Comparison of ENCODE assay signal across 8 cellular contexts in the genomic region with DNA sequence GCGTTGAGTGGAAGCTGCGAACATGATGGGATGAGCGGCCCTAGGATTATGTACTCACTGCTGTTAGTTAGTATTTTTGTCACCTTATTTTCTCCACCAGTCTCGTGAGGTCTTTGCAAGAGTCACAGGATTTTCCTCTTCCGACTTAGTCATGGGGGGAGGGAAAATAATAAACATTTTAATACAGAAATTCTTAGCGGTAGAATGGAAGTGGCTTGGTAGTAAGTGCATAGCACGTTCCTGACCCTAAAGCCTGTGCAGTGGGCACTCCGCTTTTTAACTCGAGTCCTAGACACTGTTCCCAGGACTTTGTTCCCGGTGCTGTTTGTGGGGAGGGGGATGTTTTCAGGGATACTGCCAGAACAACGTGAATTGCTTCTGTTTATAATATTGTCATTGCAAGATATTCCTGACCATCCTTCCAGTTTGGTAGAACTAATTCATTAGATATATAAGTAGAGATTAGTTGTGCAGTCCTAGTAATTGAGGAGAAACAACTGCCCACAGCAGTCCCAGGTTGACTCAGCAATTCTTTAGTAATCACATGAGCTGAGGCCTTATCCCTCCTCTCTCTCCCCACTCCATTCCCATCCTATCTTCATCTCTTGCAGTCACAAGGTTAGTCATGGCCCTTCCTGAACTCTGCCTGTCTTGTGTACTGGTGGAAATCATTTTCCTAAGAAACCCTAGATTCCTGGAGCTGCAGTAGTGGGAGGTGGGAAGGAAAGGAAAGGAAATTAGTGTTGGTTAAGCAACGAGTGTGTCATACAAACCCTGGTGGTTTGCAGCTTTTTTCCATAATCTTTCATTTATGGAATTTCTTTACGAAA. TPM values are rescaled to one million over a fixed set of nuclear protein-coding genes. Genes with fewer than 3 reads are reported as not detected.
A peak's percentile ranks its signal among the peaks of the same experiment; 100 is the strongest.
DNase-seq lines count a peak whose midpoint lies in the region; ATAC-seq and TF ChIP-seq lines count a peak whose summit lies in the region.

No MANE protein-coding gene starts in this region.

- H3K4me3 ChIP-seq in AG09309 (ENCODE audit: control insufficient read depth, low read depth, low read length) (peak overlapping the region; percentile 99), fibroblast of villous mesenchyme (ENCODE audit: low read depth, low read length) (peak overlapping the region; percentile 96), rectal smooth muscle tissue (ENCODE audit: low read length) (peak overlapping the region; percentile 90)

- DNase-seq in AG09309 (ENCODE audit: low read depth) (peak; percentile 80), RKO (ENCODE audit: low spot score) (peak; percentile 90), fibroblast of villous mesenchyme (ENCODE audit: low read depth) (peak; percentile 88), NCI-H1092 (lab: John Stamatoyannopoulos, UW) (no peak)
- DNase-seq in activated T-cell treated with anti-CD3 and anti-CD28 coated beads, Interleukin-2, amount 50 U/mL, for 48 hours = no peak

- no peaks in the 10 kb centered on the region for H3K27me3 ChIP-seq in rectal smooth muscle tissue (ENCODE audit: control insufficient read depth, insufficient read depth, low read length)

- peaks cover 4% of the 10 kb centered on the region for H3K36me3 ChIP-seq in rectal smooth muscle tissue (ENCODE audit: control insufficient read depth, insufficient read depth, low read length)

- no peak for TF ChIP-seq CTCF in AG09309 (IDR thresholded peaks at IDR 0.05; ENCODE audit: control insufficient read depth, insufficient read depth, low read depth, low read length, missing control alignments)
- no peak for TF ChIP-seq CTCF in fibroblast of villous mesenchyme (IDR thresholded peaks at IDR 0.05; ENCODE audit: insufficient read depth, low read depth, low read length)

- ATAC-seq in GM21360 (IDR thresholded peaks at IDR 0.05; ENCODE audit: unreplicated experiment) = peak; percentile 7
- no peak for ATAC-seq in HG02798 (IDR thresholded peaks at IDR 0.05; ENCODE audit: poor library complexity, unreplicated experiment)

- peak overlapping the region; percentile 82 for H3K27ac ChIP-seq in rectal smooth muscle tissue (ENCODE audit: low read depth, low read length)

- H3K4me1 ChIP-seq in rectal smooth muscle tissue (ENCODE audit: control insufficient read depth, insufficient read depth, low read length) = peaks cover 4% of the 10 kb centered on the region

- peak overlapping the region; percentile 59 for H3K9ac ChIP-seq in rectal smooth muscle tissue (ENCODE audit: low read length)

RNA-seq across cellular contexts. Expression of a gene that starts 0.8 kb away (rescaled TPM):
- total RNA-seq in fibroblast of villous mesenchyme = 47.7 and 56.1 TPM in 2 replicates

RNA-seq across cellular contexts. Expression of a gene that starts 1.0 kb away (rescaled TPM):
- total RNA-seq in fibroblast of villous mesenchyme = 11.0 and 16.0 TPM in 2 replicates

Comparison
In these comparisons a context has a peak if more than half of its experiments do, and no peak if none do; other contexts are left out.
1. DNase-seq: peak in AG09309 (single experiment), RKO (single experiment) and fibroblast of villous mesenchyme (single experiment); none in NCI-H1092 (single experiment) and activated T-cell treated with anti-CD3 and anti-CD28 coated beads, Interleukin-2, amount 50 U/mL, for 48 hours (0 of 2).
2. Peak in every context shown above with its lines, with median percentiles within 50 percentile points of each other: H3K4me3 ChIP-seq.